Comparison of ENCODE assay signal across 23 cellular contexts in genomic region chr3:4735243-4735642, GRCh38.
DNase-seq lines count a peak whose midpoint lies in the region; ATAC-seq, FAIRE-seq and TF ChIP-seq lines count a peak whose summit lies in the region.
"Had no signal": no experiment of that assay in that cellular context is flagged by ENCODE, and none has a peak within 500 bp of the region (broad histone marks: within the 10 kb centered on the region; RNA-seq: fewer than 3 reads in every experiment).

No MANE protein-coding gene starts in this region.

- H3K4me1 Mint-ChIP-seq in CD8-positive, alpha-beta T cell (ENCODE audit: low read depth) = peaks cover 57% of the 10 kb centered on the region

- H3K27me3 ChIP-seq in CD8-positive, alpha-beta T cell (ENCODE audit: insufficient read depth, low read length) = no peaks in the 10 kb centered on the region
- H3K27me3 ChIP-seq: testis had no signal

- peak overlapping the region; percentile 12 for H3K27ac Mint-ChIP-seq in CD8-positive, alpha-beta T cell
- H3K27ac Mint-ChIP-seq: activated naive CD4-positive, alpha-beta T cell treated with anti-CD3 and anti-CD28 coated beads, Interleukin-2, amount 50 U/mL, for 72 hours; B cell; HFFc6 had no signal

- POLR2A ChIA-PET in CD8-positive, alpha-beta T cell (lab: Charles Lee) = no interaction called here

- peaks cover 6% of the 10 kb centered on the region for H3K9me3 ChIP-seq in CD8-positive, alpha-beta T cell (ENCODE audit: low read length)
- H3K9me3 ChIP-seq: testis had no signal

- H3K4me3 ChIP-seq in CD8-positive, alpha-beta T cell (ENCODE audit: low read depth, low read length) = no peak overlapping the region
- H3K4me3 ChIP-seq: SK-N-MC, skin epidermis, testis had no signal

- no peak overlapping the region for H3K27ac ChIP-seq in CD8-positive, alpha-beta T cell (ENCODE audit: low read depth, low read length)
- H3K27ac ChIP-seq in VCaP = peak overlapping the region; percentile 68
- H3K27ac ChIP-seq: SK-N-MC, testis had no signal

- H3K27me3 Mint-ChIP-seq in CD8-positive, alpha-beta T cell (ENCODE audit: low read depth) = no peaks in the 10 kb centered on the region
- H3K27me3 Mint-ChIP-seq: B cell had no signal

- CTCF ChIA-PET in CD8-positive, alpha-beta T cell (lab: Charles Lee) = interaction anchor here (1.5 to 1.7 kb wide), 2 partner anchors 24 to 245 kb away, joined by 3 to 9 read pairs; no protein-coding TSS in a partner anchor

- intact Hi-C loops in CD8-positive, alpha-beta T cell (cut with DNase I, micrococcal nuclease) = no loop called here

- H3K4me1 ChIP-seq in CD8-positive, alpha-beta T cell (ENCODE audit: insufficient read depth, low read length) = peaks cover 52% of the 10 kb centered on the region
- H3K4me1 ChIP-seq: testis had no signal

- peaks cover 70% of the 10 kb centered on the region for H3K36me3 Mint-ChIP-seq in CD8-positive, alpha-beta T cell

- H3K4me3 Mint-ChIP-seq in CD8-positive, alpha-beta T cell = no peak overlapping the region
- H3K4me3 Mint-ChIP-seq: B cell, HFFc6 had no signal

- ATAC-seq in CD8-positive, alpha-beta T cell = no peak
- no peak for ATAC-seq in omental fat pad (ENCODE audit: low FRiP score)
- ATAC-seq: activated naive CD4-positive, alpha-beta T cell treated with anti-CD3 and anti-CD28 coated beads, Interleukin-2, amount 50 U/mL, for 72 hours had no signal

- no peak for TF ChIP-seq CTCF in CD8-positive, alpha-beta T cell (IDR thresholded peaks at IDR 0.05)
- TF ChIP-seq CTCF in VCaP (conservative IDR thresholded peaks at IDR 0.05) (no peak), omental fat pad (IDR thresholded peaks at IDR 0.05) (no peak)

- peaks cover 3% of the 10 kb centered on the region for H3K9me3 Mint-ChIP-seq in CD8-positive, alpha-beta T cell

- no peak for FAIRE-seq in GM12891 (lab: Jason Lieb, UNC)

- TF ChIP-seq POLR2A in GM12891 (IDR thresholded peaks at IDR 0.05; ENCODE audit: low read depth, low read length) = no peak

- no peaks in the 10 kb centered on the region for H3K36me3 ChIP-seq in CD8-positive, alpha-beta T cell (ENCODE audit: insufficient read depth, low read length)

- DNase-seq in NCI-H1092 treated with DMSO at 0.1 percent for 48 hours (lab: John Stamatoyannopoulos, UW) (peak; percentile 1), NCI-H1092 (lab: John Stamatoyannopoulos, UW) (no peak), islet precursor cell (peak; percentile 29), dermis blood vessel endothelial cell (no peak), omental fat pad (ENCODE audit: low spot score) (no peak), GM12891 (ENCODE audit: insufficient read length, low spot score) (no peak)
- DNase-seq in CD8-positive, alpha-beta T cell = no peak
- DNase-seq: 8988T; activated CD4-positive, CD25-positive, alpha-beta regulatory T cell; activated T-cell treated with anti-CD3 and anti-CD28 coated beads, Interleukin-2, amount 50 U/mL, for 48 hours; DND-41; HFFc6; kidney; NCI-H2029 treated with DMSO at 0.1 percent for 48 hours; stimulated activated CD4-positive, alpha-beta T cell treated with anti-CD3 and anti-CD28 coated beads, Interleukin-2, amount 100 ng/mL, for 24 hours; stimulated activated naive CD4-positive, alpha-beta T cell; T-helper 9 cell; testis had no signal

TF ChIP-seq in GM12891, 5 proteins besides CTCF, POLR2A, EP300 and RAD21:
- TF ChIP-seq TAF1 (IDR thresholded peaks at IDR 0.05; ENCODE audit: low read depth, low read length) = no peak
- no peak for TF ChIP-seq PAX5 (IDR thresholded peaks at IDR 0.05; ENCODE audit: insufficient read depth, low read length, severe bottlenecking)
- no peak for TF ChIP-seq POLR2AphosphoS5 (IDR thresholded peaks at IDR 0.05; ENCODE audit: low read depth, low read length)
- no peak for TF ChIP-seq SPI1 (IDR thresholded peaks at IDR 0.05; ENCODE audit: low read depth, low read length)
- no peak for TF ChIP-seq POU2F2 (IDR thresholded peaks at IDR 0.05; ENCODE audit: low read depth, low read length)

Comparison
In these comparisons a context has a peak if more than half of its experiments do, and no peak if none do; other contexts are left out.
1. DNase-seq: peak in NCI-H1092 treated with DMSO at 0.1 percent for 48 hours (single experiment) and islet precursor cell (single experiment); none in NCI-H1092 (single experiment), CD8-positive, alpha-beta T cell (0 of 7), dermis blood vessel endothelial cell (single experiment), omental fat pad (single experiment) and GM12891 (single experiment).